Comparison of ENCODE assay signal across 8 cellular contexts in genomic region chr4:184473515-184474260, GRCh38. TPM values are rescaled to one million over a fixed set of nuclear protein-coding genes. Genes with fewer than 3 reads are reported as not detected.
DNase-seq lines count a peak whose midpoint lies in the region; ATAC-seq and TF ChIP-seq lines count a peak whose summit lies in the region.

No MANE protein-coding gene starts in this region.

- DNase-seq in A172 (ENCODE audit: low spot score), result peak; percentile 25
- DNase-seq in LHCN-M2 (ENCODE audit: low read depth), result peak; percentile 38
- peak; percentile 68 for DNase-seq in activated CD4-positive, alpha-beta T cell treated with anti-CD3 and anti-CD28 coated beads, Interleukin-2, amount 10 ng/mL, durations not matched to agents 7 days and 5 days
- peak; percentile 57 for DNase-seq in dermis blood vessel endothelial cell
- DNase-seq in lower leg skin (ENCODE audit: low spot score in 2 of 2), result peak; percentile 26 to 86
- peak; percentile 27 for DNase-seq in stimulated activated CD8-positive, alpha-beta memory T cell treated with anti-CD3 and anti-CD28 coated beads, Interleukin-12 subunit alpha, Interleukin-12 subunit beta, amount 100 ng/mL, for 1 hour (ENCODE audit: low read depth)

- CTCF ChIA-PET in activated CD4-positive, alpha-beta T cell treated with anti-CD3 and anti-CD28 coated beads, Interleukin-2, amount 10 ng/mL, durations not matched to agents 7 days and 5 days (lab: Charles Lee), result interaction anchor here (0.9 to 1.5 kb wide), 4 partner anchors 8 to 205 kb away, joined by 3 to 6 read pairs (median 3); no protein-coding TSS in a partner anchor

- H3K27me3 Mint-ChIP-seq in activated CD4-positive, alpha-beta T cell treated with anti-CD3 and anti-CD28 coated beads, Interleukin-2, amount 10 ng/mL, durations not matched to agents 7 days and 5 days, result no peaks in the 10 kb centered on the region

- peak overlapping the region; percentile 98 for H3K27ac Mint-ChIP-seq in activated CD4-positive, alpha-beta T cell treated with anti-CD3 and anti-CD28 coated beads, Interleukin-2, amount 10 ng/mL, durations not matched to agents 7 days and 5 days

- no peak for TF ChIP-seq POLR2A in lower leg skin (IDR thresholded peaks at IDR 0.05)

- peaks cover 52% of the 10 kb centered on the region for H3K4me1 Mint-ChIP-seq in activated CD4-positive, alpha-beta T cell treated with anti-CD3 and anti-CD28 coated beads, Interleukin-2, amount 10 ng/mL, durations not matched to agents 7 days and 5 days

- peak overlapping the region; percentile 88 for H3K4me3 ChIP-seq in lower leg skin (ENCODE audit: low read depth, poor library complexity, severe bottlenecking)

- no peak for TF ChIP-seq CTCF in lower leg skin (IDR thresholded peaks at IDR 0.05)

- H3K36me3 Mint-ChIP-seq in activated CD4-positive, alpha-beta T cell treated with anti-CD3 and anti-CD28 coated beads, Interleukin-2, amount 10 ng/mL, durations not matched to agents 7 days and 5 days (ENCODE audit: low read depth), result peaks cover 51% of the 10 kb centered on the region

- peak overlapping the region; percentile 99 for H3K4me3 Mint-ChIP-seq in activated CD4-positive, alpha-beta T cell treated with anti-CD3 and anti-CD28 coated beads, Interleukin-2, amount 10 ng/mL, durations not matched to agents 7 days and 5 days

- WGBS in lower leg skin, 2 donors, result 0% methylated on average over 21 to 29 of the region's 65 CpGs

- intact Hi-C loops in lower leg skin (cut with DNase I; ENCODE audit: low total_unique reads), result loop anchor here (5.0 kb wide), 1 partner anchor 64 kb away; no protein-coding TSS in a partner anchor

- no peaks in the 10 kb centered on the region for H3K9me3 Mint-ChIP-seq in activated CD4-positive, alpha-beta T cell treated with anti-CD3 and anti-CD28 coated beads, Interleukin-2, amount 10 ng/mL, durations not matched to agents 7 days and 5 days

- POLR2A ChIA-PET in activated CD4-positive, alpha-beta T cell treated with anti-CD3 and anti-CD28 coated beads, Interleukin-2, amount 10 ng/mL, durations not matched to agents 7 days and 5 days (lab: Charles Lee), result interaction anchor here (0.6 to 1.5 kb wide), 12 partner anchors 30 to 785 kb away, joined by 3 to 14 read pairs (median 4); no protein-coding TSS in a partner anchor

- peak; percentile 1 for ATAC-seq in GM18520 (IDR thresholded peaks at IDR 0.05; ENCODE audit: unreplicated experiment)
- no peak for ATAC-seq in HG03135 (IDR thresholded peaks at IDR 0.05; ENCODE audit: unreplicated experiment)

RNA-seq across cellular contexts. Expression of gene IRF2, which starts 0.7 kb away (rescaled TPM):
- 22.6 and 25.8 TPM in 2 replicates for total RNA-seq in A172 (2014; rRNA removed; shearing (Covaris generic))
- total RNA-seq in LHCN-M2 (2014; rRNA removed), result 16.6 and 17.6 TPM in 2 replicates
- polyA plus RNA-seq in LHCN-M2 (2012), result 8.2 TPM
- total RNA-seq in activated CD4-positive, alpha-beta T cell treated with anti-CD3 and anti-CD28 coated beads, Interleukin-2, amount 10 ng/mL, durations not matched to agents 7 days and 5 days, result 10 to 100 TPM; 82.1 to 84.3 TPM
- 27.4 and 31.8 TPM in 2 replicates for total RNA-seq in dermis blood vessel endothelial cell
- total RNA-seq in lower leg skin, result 10 to 100 TPM; 31.6 to 44.0 (median 38.4) TPM
